27 cellular contexts compared by ENCODE assay signal in genomic region chr2:177631702-177632101, GRCh38.
DNase-seq lines count a peak whose midpoint lies in the region; ATAC-seq, FAIRE-seq and TF ChIP-seq lines count a peak whose summit lies in the region.
"Had no signal": no experiment of that assay in that cellular context is flagged by ENCODE, and none has a peak within 500 bp of the region (broad histone marks: within the 10 kb centered on the region; RNA-seq: fewer than 3 reads in every experiment).

No MANE protein-coding gene starts in this region.

- intact Hi-C loops in K562 (cut with micrococcal nuclease): loop anchor here (10.0 kb wide), 1 partner anchor 467 kb away; no protein-coding TSS in a partner anchor

- H2AFZ ChIP-seq in K562 (ENCODE audit: low read depth, low read length): 0 out of 2 replicates have a peak overlapping the region, but pooled peaks have one; percentile 1

- H3K27me3 ChIP-seq in K562 (ENCODE audit: control insufficient read depth in 2 of 2, insufficient read depth in 2 of 2, low read length in 2 of 2): no peaks in the 10 kb centered on the region; a peak in 1 of 5 replicates
- H3K27me3 ChIP-seq: BE2C, BLaER1 had no signal

- BruUV-seq in K562 (replicated peaks; lab: Mats Ljungman, UMichigan): no TSS peak

- no peak for ATAC-seq in K562
- no peak for ATAC-seq in HG03108 (IDR thresholded peaks at IDR 0.05; ENCODE audit: unreplicated experiment)
- ATAC-seq: GM12878 had no signal

- no peak overlapping the region for H3K4me2 ChIP-seq in K562 (ENCODE audit: insufficient read depth, low read length)

- POLR2A ChIA-PET in K562 (lab: Yijun Ruan, JAX): interaction anchor here (0.5 to 1.1 kb wide), 3 partner anchors 34 to 121 kb away, joined by 3 read pairs; no protein-coding TSS in a partner anchor

- no peaks in the 10 kb centered on the region for H3K9me3 ChIP-seq in K562 (replicated peaks; ENCODE audit: control insufficient read depth, insufficient read depth, low read depth, low read length)
- H3K9me3 ChIP-seq: BE2C, BLaER1 had no signal

- DNase-seq in NCI-H2171 treated with DMSO at 0.1 percent for 48 hours (lab: John Stamatoyannopoulos, UW) (peak; percentile 53), NCI-H2171 (lab: John Stamatoyannopoulos, UW) (no peak), K562 (ENCODE audit: extremely low read depth in 1 of 4, low spot score in 3 of 4) (no peak), inferior parietal cortex (ENCODE audit: extremely low spot score) (peak; percentile 54), superior temporal gyrus (ENCODE audit: extremely low spot score) (peak; percentile 60), NOMO-1 treated with dmso at 0.1 percent for 144 hours (lab: John Stamatoyannopoulos, UW; ENCODE audit: unreplicated experiment) (no peak), NCI-H226 (no peak)
- DNase-seq: ACHN; BE2C; C1 segment of cervical spinal cord; CD4-positive, alpha-beta memory T cell; CD4-positive, CD25-positive, alpha-beta regulatory T cell; CD8-positive, alpha-beta memory T cell; COR-L47; DMS 273 treated with DMSO at 0.1 percent for 48 hours; DMS153; DMS53; DMS79; DND-41; EL; GDM1 had no signal

- H3K36me3 ChIP-seq in K562 (ENCODE audit: control insufficient read depth, insufficient read depth, low read length): no peaks in the 10 kb centered on the region
- H3K36me3 ChIP-seq: BE2C, BLaER1 had no signal

- no peak overlapping the region for H3K27ac ChIP-seq in K562 (ENCODE audit: extremely low read depth, low read depth, low read length)
- H3K27ac ChIP-seq: 22Rv1, BLaER1 had no signal

- no peaks in the 10 kb centered on the region for H3K9me1 ChIP-seq in K562 (ENCODE audit: control insufficient read depth, insufficient read depth, low read length)

- TF ChIP-seq CTCF in K562 (IDR thresholded peaks at IDR 0.05 in 2 of 3, conservative IDR thresholded peaks at IDR 0.05 in 1 of 3; ENCODE audit: insufficient read depth in 2 of 3, low read depth in 1 of 3, low read length in 3 of 3): no peak

- no peak for FAIRE-seq in K562 (lab: Jason Lieb, UNC)
- FAIRE-seq: A204.1, GM12878, GM19239 had no signal

- in situ Hi-C loops in K562 (cut with MboI): no loop called here

- H3K4me1 ChIP-seq in K562 (replicated peaks in 1 of 2; ENCODE audit: control insufficient read depth in 2 of 2, insufficient read depth in 2 of 2, low read length in 2 of 2): peaks cover 0 to 3% of the 10 kb centered on the region in 2 experiments; a peak in 3 of 5 replicates
- H3K4me1 ChIP-seq: BE2C had no signal

- 0% methylated on average over 1 of the region's 1 CpG for WGBS in K562 (ENCODE audit: insufficient coverage, low coverage, missing lambda C conversion rate)

- TF ChIP-seq POLR2A in K562 (conservative IDR thresholded peaks at IDR 0.05): no peak

- no peak overlapping the region for H3K9ac ChIP-seq in K562 (ENCODE audit: insufficient read depth in 1 of 2, low read depth in 2 of 2, low read length in 2 of 2)
- H3K9ac ChIP-seq: BLaER1 had no signal

- TF ChIP-seq EP300 in K562 (IDR thresholded peaks at IDR 0.05; ENCODE audit: low read length): no peak

- no peak overlapping the region for H3K4me3 ChIP-seq in K562
- H3K4me3 ChIP-seq: BLaER1, GM12878 had no signal

- TF ChIP-seq RAD21 in K562 (CRISPR knock-in tag; conservative IDR thresholded peaks at IDR 0.05 in 1 of 2, IDR thresholded peaks at IDR 0.05 in 1 of 2): no peak

- H3K79me2 ChIP-seq in K562 (ENCODE audit: control insufficient read depth, insufficient read depth, low read length): no peaks in the 10 kb centered on the region

- CTCF ChIA-PET in K562 (lab: Yijun Ruan, JAX; ENCODE audit: low intra/inter-chr PET ratio): no interaction called here

- no peaks in the 10 kb centered on the region for H4K20me1 ChIP-seq in K562 (replicated peaks; ENCODE audit: control insufficient read depth, insufficient read depth, low read length)
- H4K20me1 ChIP-seq: BLaER1 had no signal

TF ChIP-seq in K562, 482 proteins besides CTCF, POLR2A, EP300 and RAD21:
- TF ChIP-seq ZNF197 (CRISPR knock-in tag; IDR thresholded peaks at IDR 0.05; ENCODE audit: low read depth) (no peak), TAF9B (IDR thresholded peaks at IDR 0.05; ENCODE audit: partially characterized antibody) (no peak), NFE2 (IDR thresholded peaks at IDR 0.05; ENCODE audit: low read depth) (peak; percentile 64), MAFG (tag; conservative IDR thresholded peaks at IDR 0.05) (peak; percentile 60)

Comparison
In these comparisons a context has a peak if more than half of its experiments do, and no peak if none do; other contexts are left out.
1. DNase-seq: peak in NCI-H2171 treated with DMSO at 0.1 percent for 48 hours (single experiment), inferior parietal cortex (single experiment) and superior temporal gyrus (single experiment); none in NCI-H2171 (single experiment), K562 (0 of 4), NOMO-1 treated with dmso at 0.1 percent for 144 hours (single experiment) and NCI-H226 (single experiment).